ENCODE assay signal across 18 cellular contexts in the genomic region with DNA sequence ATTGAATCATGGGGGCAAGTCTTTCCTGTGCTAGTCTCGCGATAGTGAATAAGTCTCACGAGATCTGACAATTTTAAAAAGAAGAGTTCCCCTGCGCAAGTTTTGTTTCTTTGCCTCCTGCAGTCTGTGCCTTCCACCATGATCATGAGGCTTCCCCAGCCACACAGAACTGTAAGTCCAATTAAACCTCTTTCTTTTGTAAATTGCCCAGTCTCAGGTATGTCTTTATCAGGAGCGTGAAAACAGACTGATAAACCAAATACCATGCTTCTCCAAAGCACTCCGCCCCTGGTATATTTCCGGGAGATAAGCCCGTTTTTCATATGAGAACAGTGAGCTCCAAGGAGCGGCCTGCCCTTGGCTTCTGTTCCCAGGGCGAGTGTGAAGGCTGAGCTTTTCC.
"Had no signal": no experiment of that assay in that cellular context is flagged by ENCODE, and none has a peak within 500 bp of the region (broad histone marks: within the 10 kb centered on the region; RNA-seq: fewer than 3 reads in every experiment).

No MANE protein-coding gene starts in this region.

- H3K27ac ChIP-seq: cardiac muscle cell, esophagus muscularis mucosa, psoas muscle, right lobe of liver had no signal

- FAIRE-seq: urothelium cell line had no signal

- DNase-seq: activated CD4-positive, alpha-beta T cell treated with anti-CD3 and anti-CD28 coated beads for 4 hours; activated CD8-positive, alpha-beta memory T cell treated with anti-CD3 and anti-CD28 coated beads, Interleukin-2, amount 50 U/mL, for 4 hours; activated CD8-positive, alpha-beta T cell treated with anti-CD3 and anti-CD28 coated beads for 36 hours; activated gamma-delta T cell; activated T-cell treated with anti-CD3 and anti-CD28 coated beads, Interleukin-2, amount 50 U/mL, for 72 hours; hypothalamus; left ventricle myocardium superior; nephron progenitor cell; occipital lobe; psoas muscle; right lobe of liver; spleen; stimulated activated CD4-positive, alpha-beta T cell treated with anti-CD3 and anti-CD28 coated beads, Interleukin-1b, Interleukin-23, amount 100 ng/mL, for 48 hours had no signal

- H3K9me3 ChIP-seq: esophagus muscularis mucosa, psoas muscle, right lobe of liver, spleen had no signal

- H3K4me1 ChIP-seq: psoas muscle had no signal

- H3K27ac Mint-ChIP-seq: activated CD8-positive, alpha-beta T cell treated with anti-CD3 and anti-CD28 coated beads for 36 hours; activated naive CD4-positive, alpha-beta T cell treated with anti-CD3 and anti-CD28 coated beads, Interleukin-2, amount 50 U/mL, for 72 hours; activated T-cell treated with anti-CD3 and anti-CD28 coated beads, Interleukin-2, amount 50 U/mL, for 72 hours; memory B cell; nephron progenitor cell had no signal

- H3K36me3 ChIP-seq: cardiac muscle cell, esophagus muscularis mucosa, right lobe of liver, spleen had no signal

- H3K4me3 Mint-ChIP-seq: activated CD8-positive, alpha-beta T cell treated with anti-CD3 and anti-CD28 coated beads for 36 hours; activated T-cell treated with anti-CD3 and anti-CD28 coated beads, Interleukin-2, amount 50 U/mL, for 72 hours; memory B cell; nephron progenitor cell had no signal

- H3K9me3 Mint-ChIP-seq: activated CD8-positive, alpha-beta T cell treated with anti-CD3 and anti-CD28 coated beads for 36 hours; activated naive CD4-positive, alpha-beta T cell treated with anti-CD3 and anti-CD28 coated beads, Interleukin-2, amount 50 U/mL, for 72 hours; activated T-cell treated with anti-CD3 and anti-CD28 coated beads, Interleukin-2, amount 50 U/mL, for 72 hours; memory B cell; nephron progenitor cell had no signal

- H3K4me3 ChIP-seq: cardiac muscle cell, esophagus muscularis mucosa, psoas muscle, right lobe of liver, spleen had no signal

- H3K27me3 ChIP-seq: cardiac muscle cell, right lobe of liver, spleen had no signal

- H3K36me3 Mint-ChIP-seq: activated naive CD4-positive, alpha-beta T cell treated with anti-CD3 and anti-CD28 coated beads, Interleukin-2, amount 50 U/mL, for 72 hours; memory B cell had no signal
